Comparison of ENCODE assay signal across 1 cellular context in the genomic region with DNA sequence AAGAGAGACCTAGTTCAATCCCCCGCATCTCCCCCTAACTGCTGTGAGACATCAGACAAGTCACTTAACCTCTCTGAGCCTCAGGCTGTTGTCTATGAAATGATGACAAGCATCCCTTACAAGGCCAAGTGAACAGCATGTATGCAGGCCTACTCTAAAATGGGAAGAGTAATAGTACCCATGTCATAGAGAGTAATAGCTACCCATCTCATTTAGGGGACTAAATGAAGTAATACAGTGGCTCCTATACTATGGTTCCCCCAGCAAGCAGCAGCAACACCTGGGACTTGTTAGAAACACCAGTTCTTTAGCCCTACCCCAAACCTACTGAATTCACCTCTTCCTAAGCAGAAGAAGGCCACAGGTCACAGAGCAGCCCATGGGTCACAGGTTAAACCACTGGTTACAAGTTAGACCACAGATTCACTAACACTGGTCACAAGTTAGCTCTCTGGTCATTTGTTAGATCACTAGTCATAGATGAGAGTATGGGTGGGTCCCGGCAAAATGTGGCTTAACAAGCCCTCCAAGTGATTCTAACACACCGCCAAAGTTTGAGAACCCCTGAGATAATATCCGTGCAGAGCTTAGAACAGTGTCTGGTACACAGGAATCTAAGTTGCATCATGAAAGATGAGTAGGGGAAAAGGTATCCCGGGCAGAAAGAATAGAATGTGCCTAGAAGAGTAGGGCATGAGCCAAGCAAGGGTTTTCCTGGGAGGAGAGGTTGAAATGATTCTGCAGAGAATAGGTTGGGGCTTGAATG.
TF ChIP-seq lines count a peak whose summit lies in the region.

No MANE protein-coding gene starts in this region.

TF ChIP-seq in SK-N-SH, 30 proteins besides CTCF, POLR2A, EP300 and RAD21:
- TF ChIP-seq TCF12 (IDR thresholded peaks at IDR 0.05) (no peak), SMC3 (IDR thresholded peaks at IDR 0.05; ENCODE audit: low read depth, low read length) (no peak), RXRA (IDR thresholded peaks at IDR 0.05; ENCODE audit: borderline replicate concordance, low read depth) (no peak), POLR2AphosphoS5 (IDR thresholded peaks at IDR 0.05; ENCODE audit: low read depth, low read length) (no peak), YY1 (IDR thresholded peaks at IDR 0.05; ENCODE audit: low read depth) (no peak), FOXM1 (IDR thresholded peaks at IDR 0.05; ENCODE audit: low read depth) (no peak), JUND (IDR thresholded peaks at IDR 0.05) (no peak), MXI1 (IDR thresholded peaks at IDR 0.05; ENCODE audit: low read depth, low read length) (no peak), NRF1 (IDR thresholded peaks at IDR 0.05; ENCODE audit: low read depth, low read length) (no peak)
- TF ChIP-seq, protein P1, sequence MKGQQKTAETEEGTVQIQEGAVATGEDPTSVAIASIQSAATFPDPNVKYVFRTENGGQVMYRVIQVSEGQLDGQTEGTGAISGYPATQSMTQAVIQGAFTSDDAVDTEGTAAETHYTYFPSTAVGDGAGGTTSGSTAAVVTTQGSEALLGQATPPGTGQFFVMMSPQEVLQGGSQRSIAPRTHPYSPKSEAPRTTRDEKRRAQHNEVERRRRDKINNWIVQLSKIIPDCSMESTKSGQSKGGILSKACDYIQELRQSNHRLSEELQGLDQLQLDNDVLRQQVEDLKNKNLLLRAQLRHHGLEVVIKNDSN (IDR thresholded peaks at IDR 0.05; ENCODE audit: borderline replicate concordance, low read depth): no peak
- TF ChIP-seq, protein P2, sequence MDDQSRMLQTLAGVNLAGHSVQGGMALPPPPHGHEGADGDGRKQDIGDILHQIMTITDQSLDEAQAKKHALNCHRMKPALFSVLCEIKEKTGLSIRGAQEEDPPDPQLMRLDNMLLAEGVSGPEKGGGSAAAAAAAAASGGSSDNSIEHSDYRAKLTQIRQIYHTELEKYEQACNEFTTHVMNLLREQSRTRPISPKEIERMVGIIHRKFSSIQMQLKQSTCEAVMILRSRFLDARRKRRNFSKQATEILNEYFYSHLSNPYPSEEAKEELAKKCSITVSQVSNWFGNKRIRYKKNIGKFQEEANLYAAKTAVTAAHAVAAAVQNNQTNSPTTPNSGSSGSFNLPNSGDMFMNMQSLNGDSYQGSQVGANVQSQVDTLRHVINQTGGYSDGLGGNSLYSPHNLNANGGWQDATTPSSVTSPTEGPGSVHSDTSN (IDR thresholded peaks at IDR 0.05): no peak
- TF ChIP-seq, protein P3, sequence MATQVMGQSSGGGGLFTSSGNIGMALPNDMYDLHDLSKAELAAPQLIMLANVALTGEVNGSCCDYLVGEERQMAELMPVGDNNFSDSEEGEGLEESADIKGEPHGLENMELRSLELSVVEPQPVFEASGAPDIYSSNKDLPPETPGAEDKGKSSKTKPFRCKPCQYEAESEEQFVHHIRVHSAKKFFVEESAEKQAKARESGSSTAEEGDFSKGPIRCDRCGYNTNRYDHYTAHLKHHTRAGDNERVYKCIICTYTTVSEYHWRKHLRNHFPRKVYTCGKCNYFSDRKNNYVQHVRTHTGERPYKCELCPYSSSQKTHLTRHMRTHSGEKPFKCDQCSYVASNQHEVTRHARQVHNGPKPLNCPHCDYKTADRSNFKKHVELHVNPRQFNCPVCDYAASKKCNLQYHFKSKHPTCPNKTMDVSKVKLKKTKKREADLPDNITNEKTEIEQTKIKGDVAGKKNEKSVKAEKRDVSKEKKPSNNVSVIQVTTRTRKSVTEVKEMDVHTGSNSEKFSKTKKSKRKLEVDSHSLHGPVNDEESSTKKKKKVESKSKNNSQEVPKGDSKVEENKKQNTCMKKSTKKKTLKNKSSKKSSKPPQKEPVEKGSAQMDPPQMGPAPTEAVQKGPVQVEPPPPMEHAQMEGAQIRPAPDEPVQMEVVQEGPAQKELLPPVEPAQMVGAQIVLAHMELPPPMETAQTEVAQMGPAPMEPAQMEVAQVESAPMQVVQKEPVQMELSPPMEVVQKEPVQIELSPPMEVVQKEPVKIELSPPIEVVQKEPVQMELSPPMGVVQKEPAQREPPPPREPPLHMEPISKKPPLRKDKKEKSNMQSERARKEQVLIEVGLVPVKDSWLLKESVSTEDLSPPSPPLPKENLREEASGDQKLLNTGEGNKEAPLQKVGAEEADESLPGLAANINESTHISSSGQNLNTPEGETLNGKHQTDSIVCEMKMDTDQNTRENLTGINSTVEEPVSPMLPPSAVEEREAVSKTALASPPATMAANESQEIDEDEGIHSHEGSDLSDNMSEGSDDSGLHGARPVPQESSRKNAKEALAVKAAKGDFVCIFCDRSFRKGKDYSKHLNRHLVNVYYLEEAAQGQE (IDR thresholded peaks at IDR 0.05; ENCODE audit: low read depth, low read length): no peak
